Comparison of ENCODE assay signal across 29 cellular contexts in genomic region chr3:102081587-102082289, GRCh38.
DNase-seq lines count a peak whose midpoint lies in the region; ATAC-seq, FAIRE-seq and TF ChIP-seq lines count a peak whose summit lies in the region.
"Had no signal": no experiment of that assay in that cellular context is flagged by ENCODE, and none has a peak within 500 bp of the region (broad histone marks: within the 10 kb centered on the region; RNA-seq: fewer than 3 reads in every experiment).

No MANE protein-coding gene starts in this region.

- H3K9me3 Mint-ChIP-seq in stimulated activated memory B cell treated with anti-CD40 and anti-IgM and Interleukin-4, amounts not matched to agents 10 μg/mL and 1 μg/mL and 100 μg/mL, for 72 hours = no peaks in the 10 kb centered on the region
- H3K9me3 Mint-ChIP-seq: memory B cell had no signal

- TF ChIP-seq CTCF in VCaP (conservative IDR thresholded peaks at IDR 0.05) (no peak), fibroblast of pulmonary artery (IDR thresholded peaks at IDR 0.05; ENCODE audit: low read length, missing control alignments) (no peak), GM10266 (IDR thresholded peaks at IDR 0.05; ENCODE audit: control insufficient read depth, insufficient read depth, low read depth, missing control alignments) (no peak)

- peak overlapping the region; percentile 37 for H3K27ac ChIP-seq in VCaP
- H3K27ac ChIP-seq: C4-2B, parathyroid adenoma, spleen, thoracic aorta, vagina had no signal

- TF ChIP-seq POLR2A in GM12891 (IDR thresholded peaks at IDR 0.05; ENCODE audit: low read depth, low read length) = no peak

- peak overlapping the region; percentile 71 for H3K27ac Mint-ChIP-seq in stimulated activated memory B cell treated with anti-CD40 and anti-IgM and Interleukin-4, amounts not matched to agents 10 μg/mL and 1 μg/mL and 100 μg/mL, for 72 hours
- H3K27ac Mint-ChIP-seq: activated CD4-positive, alpha-beta memory T cell treated with anti-CD3 and anti-CD28 coated beads, Interleukin-2, amount 10 ng/mL, durations not matched to agents 7 days and 5 days; memory B cell had no signal

- H3K4me1 Mint-ChIP-seq in stimulated activated memory B cell treated with anti-CD40 and anti-IgM and Interleukin-4, amounts not matched to agents 10 μg/mL and 1 μg/mL and 100 μg/mL, for 72 hours = peaks cover 53% of the 10 kb centered on the region

- FAIRE-seq in GM12891 (lab: Jason Lieb, UNC) = no peak

- H3K4me3 ChIP-seq in fibroblast of pulmonary artery (replicated peaks; ENCODE audit: low read depth, low read length) = no peak overlapping the region
- H3K4me3 ChIP-seq: spleen, thoracic aorta, vagina had no signal

- H3K4me3 Mint-ChIP-seq in stimulated activated memory B cell treated with anti-CD40 and anti-IgM and Interleukin-4, amounts not matched to agents 10 μg/mL and 1 μg/mL and 100 μg/mL, for 72 hours = no peak overlapping the region
- H3K4me3 Mint-ChIP-seq: activated CD4-positive, alpha-beta memory T cell treated with anti-CD3 and anti-CD28 coated beads, Interleukin-2, amount 10 ng/mL, durations not matched to agents 7 days and 5 days; activated naive CD4-positive, alpha-beta T cell treated with anti-CD3 and anti-CD28 coated beads, Interleukin-2, amount 50 U/mL, for 24 hours; brain; memory B cell; stimulated activated naive CD8-positive, alpha-beta T cell treated with anti-CD3 and anti-CD28 coated beads, Interleukin-15, amount 100 ng/mL, for 72 hours; T-helper 2 cell treated with Interferon-gamma antibody and Interleukin-4, amounts not matched to agents 5 μg/mL and 100 μg/mL, for 36 hours had no signal

- ATAC-seq in stimulated activated memory B cell treated with anti-CD40 and anti-IgM and Interleukin-4, amounts not matched to agents 10 μg/mL and 1 μg/mL and 100 μg/mL, for 72 hours = no peak
- ATAC-seq: left lobe of liver; right cardiac atrium; stimulated activated naive CD8-positive, alpha-beta T cell treated with anti-CD3 and anti-CD28 coated beads, Interleukin-15, amount 100 ng/mL, for 72 hours had no signal

- DNase-seq in GM12891 (ENCODE audit: insufficient read length, low spot score) = no peak
- DNase-seq in fibroblast of pulmonary artery (ENCODE audit: low read depth) = peak; percentile 53
- DNase-seq in activated effector memory CD4-positive, alpha-beta T cell treated with Interleukin-2 at 50 U/mL for 16 hours = no peak
- DNase-seq in GM10266 (ENCODE audit: extremely low spot score) = no peak
- no peak for DNase-seq in activated naive CD4-positive, alpha-beta T cell treated with anti-CD3 and anti-CD28 coated beads, Interleukin-2, amount 50 U/mL, for 16 hours
- DNase-seq: activated CD4-positive, alpha-beta memory T cell treated with anti-CD3 and anti-CD28 coated beads, Interleukin-2, amount 10 ng/mL, durations not matched to agents 7 days and 5 days; amniotic stem cell; Calu3; DMS79 treated with DMSO at 0.1 percent for 48 hours; GDM1; glutamatergic neuron; Kasumi-1; NCI-H82; OCI-M1; right cardiac atrium; spleen; stimulated activated CD4-positive, alpha-beta T cell treated with anti-CD3 and anti-CD28 coated beads, Interleukin-2, amount 100 ng/mL, for 24 hours; stimulated activated naive CD8-positive, alpha-beta T cell treated with anti-CD3 and anti-CD28 coated beads, Interleukin-15, amount 100 ng/mL, for 72 hours had no signal

- no peaks in the 10 kb centered on the region for H3K36me3 Mint-ChIP-seq in stimulated activated memory B cell treated with anti-CD40 and anti-IgM and Interleukin-4, amounts not matched to agents 10 μg/mL and 1 μg/mL and 100 μg/mL, for 72 hours
- H3K36me3 Mint-ChIP-seq: brain, memory B cell had no signal

- no peaks in the 10 kb centered on the region for H3K27me3 Mint-ChIP-seq in stimulated activated memory B cell treated with anti-CD40 and anti-IgM and Interleukin-4, amounts not matched to agents 10 μg/mL and 1 μg/mL and 100 μg/mL, for 72 hours
- H3K27me3 Mint-ChIP-seq: activated naive CD4-positive, alpha-beta T cell treated with anti-CD3 and anti-CD28 coated beads, Interleukin-2, amount 50 U/mL, for 24 hours; brain; memory B cell; stimulated activated naive CD8-positive, alpha-beta T cell treated with anti-CD3 and anti-CD28 coated beads, Interleukin-15, amount 100 ng/mL, for 72 hours had no signal

TF ChIP-seq in GM12891, 5 proteins besides CTCF, POLR2A, EP300 and RAD21:
- peak; percentile 39; the same call in 1 of the 2 replicates for TF ChIP-seq SPI1 (IDR thresholded peaks at IDR 0.05; ENCODE audit: low read depth, low read length)
- TF ChIP-seq TAF1 (IDR thresholded peaks at IDR 0.05; ENCODE audit: low read depth, low read length) = no peak
